ENCODE assay signal across 1 cellular context in the genomic region with DNA sequence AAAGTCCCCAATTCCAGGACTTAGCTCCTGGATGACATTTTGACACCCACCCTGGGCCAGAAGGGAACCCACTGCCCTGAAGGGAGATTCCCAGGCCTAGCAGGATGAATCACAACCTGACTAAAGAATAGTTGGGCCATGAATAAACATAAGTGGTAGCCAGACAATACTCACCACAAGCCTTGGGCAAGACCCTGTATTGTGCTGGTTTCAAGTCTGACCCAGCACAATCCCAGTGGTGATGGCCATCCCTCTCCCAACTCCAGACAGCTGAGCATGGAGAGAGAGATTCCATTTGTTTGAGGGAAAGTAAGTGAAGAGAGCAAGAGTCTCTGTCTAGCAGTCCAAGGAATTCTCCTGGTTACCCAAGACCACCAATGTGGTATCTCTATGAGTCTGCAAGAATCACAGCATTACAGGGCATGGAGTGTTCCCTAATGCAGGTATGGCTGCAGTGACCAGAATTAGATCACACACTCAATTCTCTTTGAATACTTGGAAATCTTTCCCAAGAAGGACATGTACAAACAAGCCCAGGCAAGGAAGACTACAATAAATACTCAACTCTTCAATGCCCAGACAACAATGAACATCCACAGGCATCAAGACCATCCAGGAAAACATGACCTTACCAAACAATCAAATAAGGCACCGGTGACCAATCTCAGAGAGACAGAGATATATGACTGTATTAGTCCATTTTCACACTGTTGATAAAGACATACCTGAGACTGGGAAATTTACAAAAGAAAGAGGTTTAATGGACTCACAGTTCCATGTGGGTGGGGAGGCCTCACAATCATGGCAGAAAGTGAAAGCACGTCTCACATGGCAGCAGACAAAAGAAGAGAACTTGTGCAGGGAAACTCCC.
A peak's percentile ranks its signal among the peaks of the same experiment; 100 is the strongest.
TF ChIP-seq lines count a peak whose summit lies in the region.

No MANE protein-coding gene starts in this region.

TF ChIP-seq in IMR-90, 13 proteins besides CTCF, POLR2A, EP300 and RAD21 (continued from another document):
- TF ChIP-seq, protein P1, sequence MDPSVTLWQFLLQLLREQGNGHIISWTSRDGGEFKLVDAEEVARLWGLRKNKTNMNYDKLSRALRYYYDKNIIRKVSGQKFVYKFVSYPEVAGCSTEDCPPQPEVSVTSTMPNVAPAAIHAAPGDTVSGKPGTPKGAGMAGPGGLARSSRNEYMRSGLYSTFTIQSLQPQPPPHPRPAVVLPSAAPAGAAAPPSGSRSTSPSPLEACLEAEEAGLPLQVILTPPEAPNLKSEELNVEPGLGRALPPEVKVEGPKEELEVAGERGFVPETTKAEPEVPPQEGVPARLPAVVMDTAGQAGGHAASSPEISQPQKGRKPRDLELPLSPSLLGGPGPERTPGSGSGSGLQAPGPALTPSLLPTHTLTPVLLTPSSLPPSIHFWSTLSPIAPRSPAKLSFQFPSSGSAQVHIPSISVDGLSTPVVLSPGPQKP (IDR thresholded peaks at IDR 0.05; ENCODE audit: borderline replicate concordance, low read depth, low read length), result no peak
- TF ChIP-seq BHLHE40 (IDR thresholded peaks at IDR 0.05; ENCODE audit: low read depth, low read length), result no peak
- peak; percentile 15; the same call in 1 of the 2 replicates for TF ChIP-seq NFE2L2 (IDR thresholded peaks at IDR 0.05; ENCODE audit: low read depth, low read length)
- TF ChIP-seq MXI1 (IDR thresholded peaks at IDR 0.05; ENCODE audit: borderline replicate concordance, low read depth, low read length), result no peak
- TF ChIP-seq MAFK (IDR thresholded peaks at IDR 0.05; ENCODE audit: low read depth, low read length), result no peak
- no peak for TF ChIP-seq RFX5 (IDR thresholded peaks at IDR 0.05; ENCODE audit: low read depth, low read length)
- TF ChIP-seq CHD1 (IDR thresholded peaks at IDR 0.05; ENCODE audit: low read depth, low read length), result no peak
- TF ChIP-seq FOS (IDR thresholded peaks at IDR 0.05; ENCODE audit: low read depth, low read length), result no peak
- no peak for TF ChIP-seq SMC3 (IDR thresholded peaks at IDR 0.05; ENCODE audit: low read depth, low read length)
- TF ChIP-seq RCOR1 (IDR thresholded peaks at IDR 0.05; ENCODE audit: insufficient replicate concordance, low read length), result no peak
- peak; percentile 79 for TF ChIP-seq CEBPB (IDR thresholded peaks at IDR 0.05; ENCODE audit: low read depth, low read length)
- TF ChIP-seq, protein P2, sequence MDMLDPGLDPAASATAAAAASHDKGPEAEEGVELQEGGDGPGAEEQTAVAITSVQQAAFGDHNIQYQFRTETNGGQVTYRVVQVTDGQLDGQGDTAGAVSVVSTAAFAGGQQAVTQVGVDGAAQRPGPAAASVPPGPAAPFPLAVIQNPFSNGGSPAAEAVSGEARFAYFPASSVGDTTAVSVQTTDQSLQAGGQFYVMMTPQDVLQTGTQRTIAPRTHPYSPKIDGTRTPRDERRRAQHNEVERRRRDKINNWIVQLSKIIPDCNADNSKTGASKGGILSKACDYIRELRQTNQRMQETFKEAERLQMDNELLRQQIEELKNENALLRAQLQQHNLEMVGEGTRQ (IDR thresholded peaks at IDR 0.05; ENCODE audit: low read depth, low read length), result no peak
TF ChIP-seq in IMR-90: peak in this region for 2.
